8 cellular contexts compared by ENCODE assay signal in the genomic region with DNA sequence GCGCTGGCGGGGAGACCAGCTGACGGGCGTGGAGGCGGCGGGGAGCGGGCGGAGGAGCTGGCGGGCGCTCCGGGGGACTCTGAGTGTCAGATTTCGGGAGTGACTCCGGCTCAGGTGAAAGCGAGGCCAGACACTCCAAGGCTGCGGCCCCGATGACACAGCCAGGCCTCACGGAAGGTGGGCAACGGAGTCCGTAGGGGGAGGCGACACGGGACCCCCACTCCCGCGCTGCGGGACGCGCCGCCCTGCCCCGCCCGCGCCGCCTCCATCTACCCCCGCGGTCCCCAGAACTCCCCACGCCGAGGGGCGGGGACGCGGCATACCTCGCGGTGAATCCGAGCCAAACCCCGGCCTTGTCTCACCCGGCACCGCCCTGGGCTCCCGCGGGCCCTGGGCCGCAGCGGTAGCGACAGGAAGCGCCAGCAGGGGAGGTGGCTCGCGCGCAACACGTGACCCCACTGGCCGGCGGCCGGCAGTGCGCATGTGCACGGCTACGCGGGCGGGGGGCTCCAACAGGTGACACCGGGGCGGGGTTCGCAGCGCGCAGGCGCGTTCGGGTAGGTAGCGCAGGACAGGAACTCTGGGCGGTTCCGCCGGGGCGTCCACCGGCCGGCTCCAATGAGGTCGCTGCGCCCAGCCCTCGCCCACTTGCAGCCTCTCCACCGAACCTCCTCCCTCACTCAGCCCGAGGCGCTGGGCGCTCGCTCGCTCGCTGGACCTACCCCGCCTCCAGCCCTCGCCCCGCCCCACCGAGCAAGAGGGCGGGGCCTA. TPM values are rescaled to one million over a fixed set of nuclear protein-coding genes. Genes with fewer than 3 reads are reported as not detected.
DNase-seq lines count a peak whose midpoint lies in the region; TF ChIP-seq lines count a peak whose summit lies in the region.

A gene with protein sequence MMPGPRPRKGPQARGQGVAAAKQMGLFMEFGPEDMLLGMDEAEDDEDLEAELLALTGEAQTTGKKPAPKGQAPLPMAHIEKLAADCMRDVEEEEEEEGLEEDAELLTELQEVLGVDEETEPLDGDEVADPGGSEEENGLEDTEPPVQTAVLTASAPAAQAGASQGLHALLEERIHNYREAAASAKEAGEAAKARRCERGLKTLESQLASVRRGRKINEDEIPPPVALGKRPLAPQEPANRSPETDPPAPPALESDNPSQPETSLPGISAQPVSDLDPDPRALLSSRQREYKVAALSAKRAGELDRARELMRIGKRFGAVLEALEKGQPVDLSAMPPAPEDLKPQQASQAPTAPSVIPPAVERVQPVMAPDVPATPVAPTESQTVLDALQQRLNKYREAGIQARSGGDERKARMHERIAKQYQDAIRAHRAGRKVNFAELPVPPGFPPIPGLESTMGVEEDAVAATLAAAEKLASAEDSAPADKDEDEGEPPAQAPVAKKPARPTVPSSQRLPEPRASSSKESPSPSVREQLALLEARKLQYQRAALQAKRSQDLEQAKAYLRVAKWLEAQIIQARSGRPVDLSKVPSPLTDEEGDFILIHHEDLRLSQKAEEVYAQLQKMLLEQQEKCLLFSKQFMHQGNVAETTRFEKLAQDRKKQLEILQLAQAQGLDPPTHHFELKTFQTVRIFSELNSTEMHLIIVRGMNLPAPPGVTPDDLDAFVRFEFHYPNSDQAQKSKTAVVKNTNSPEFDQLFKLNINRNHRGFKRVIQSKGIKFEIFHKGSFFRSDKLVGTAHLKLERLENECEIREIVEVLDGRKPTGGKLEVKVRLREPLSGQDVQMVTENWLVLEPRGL (minus strand): TSS at position 460 of the 771 bp plus-strand sequence. CDS start 1,585 bp downstream, outside the sequence.

- POLR2A ChIA-PET in activated CD8-positive, alpha-beta memory T cell treated with anti-CD3 and anti-CD28 coated beads for 36 hours (lab: Charles Lee) = no interaction called here

- DNase-seq in COLO829 (ENCODE audit: low spot score) (peak; percentile 99), GM20000 (ENCODE audit: low spot score) (peak; percentile 100), HT-29 (ENCODE audit: low spot score) (peak; percentile 98), NOMO-1 (lab: John Stamatoyannopoulos, UW; ENCODE audit: unreplicated experiment in 2 of 2) (peak; percentile 97), medulla oblongata (ENCODE audit: extremely low spot score) (peak; percentile 94)
- peak; percentile 97 to 99 (median 99) for DNase-seq in effector memory CD4-positive, alpha-beta T cell
- peak; percentile 98 for DNase-seq in stimulated activated CD8-positive, alpha-beta memory T cell treated with anti-CD3 and anti-CD28 coated beads, Interleukin-12 subunit alpha, Interleukin-12 subunit beta, amount 100 ng/mL, for 1 hour (ENCODE audit: low read depth)

- CTCF ChIA-PET in activated CD8-positive, alpha-beta memory T cell treated with anti-CD3 and anti-CD28 coated beads for 36 hours (lab: Charles Lee) = interaction anchor here (0.9 kb wide), 1 partner anchor 187 kb away, joined by 3 read pairs; a partner anchor contains a TSS

- peaks cover 17% of the 10 kb centered on the region for H3K4me1 ChIP-seq in effector memory CD4-positive, alpha-beta T cell (ENCODE audit: control insufficient read depth, insufficient read depth, low read length, poor library complexity, severe bottlenecking)

- H3K4me3 ChIP-seq in effector memory CD4-positive, alpha-beta T cell (ENCODE audit: insufficient read depth, low read depth, low read length, poor library complexity, severe bottlenecking) = peak within 1 kb of the TSS; percentile 81

- peak within 1 kb of the TSS; percentile 87 for H3K27ac ChIP-seq in effector memory CD4-positive, alpha-beta T cell (ENCODE audit: insufficient read depth, low read length, poor library complexity, severe bottlenecking)

- no peak for TF ChIP-seq CTCF in GM20000 (IDR thresholded peaks at IDR 0.05; ENCODE audit: extremely low read depth, missing control alignments)

- H3K27me3 ChIP-seq in effector memory CD4-positive, alpha-beta T cell (replicated peaks; ENCODE audit: control insufficient read depth, insufficient read depth, low read length, poor library complexity, severe bottlenecking) = no peaks in the 10 kb centered on the region

- H3K9me3 ChIP-seq in effector memory CD4-positive, alpha-beta T cell (ENCODE audit: control insufficient read depth, low read length) = no peaks in the 10 kb centered on the region

- peaks cover 20% of the 10 kb centered on the region for H3K36me3 ChIP-seq in effector memory CD4-positive, alpha-beta T cell (ENCODE audit: control insufficient read depth, insufficient read depth, low read length)

RNA-seq across cellular contexts. Expression of the gene that starts here (rescaled TPM):
- total RNA-seq in HT-29 (2014; rRNA removed; shearing (Covaris generic)) = 32.5 and 32.9 TPM in 2 replicates
- 10 to 100 TPM; 35.9 to 37.2 TPM for total RNA-seq in activated CD8-positive, alpha-beta memory T cell treated with anti-CD3 and anti-CD28 coated beads for 36 hours

Comparison
In these comparisons a context has a peak if more than half of its experiments do, and no peak if none do; other contexts are left out.
1. Peak in every context shown above with its lines: DNase-seq, H3K4me3 ChIP-seq and H3K27ac ChIP-seq.